23 cellular contexts compared by ENCODE assay signal in the genomic region with DNA sequence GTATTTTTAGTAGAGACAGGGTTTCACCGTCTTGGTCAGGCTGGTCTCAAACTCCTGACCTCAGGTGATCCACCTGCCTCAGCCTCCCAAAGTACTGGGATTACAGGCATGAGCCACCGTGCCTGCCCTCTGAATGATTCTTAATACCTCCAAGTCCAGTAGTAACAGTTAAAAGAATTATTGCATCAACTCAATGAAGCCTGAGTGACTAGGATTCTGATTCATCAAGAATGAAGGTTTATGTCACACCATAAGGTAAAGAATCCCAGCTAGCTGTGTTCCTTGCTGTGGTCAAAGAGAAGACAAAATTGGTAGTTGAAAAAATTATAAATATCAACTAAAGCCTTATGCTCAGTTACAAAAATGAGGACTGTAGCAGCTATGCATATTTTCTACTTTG.
DNase-seq lines count a peak whose midpoint lies in the region; ATAC-seq, FAIRE-seq and TF ChIP-seq lines count a peak whose summit lies in the region.
"Had no signal": no experiment of that assay in that cellular context is flagged by ENCODE, and none has a peak within 500 bp of the region (broad histone marks: within the 10 kb centered on the region; RNA-seq: fewer than 3 reads in every experiment).

No MANE protein-coding gene starts in this region.

- CTCF ChIA-PET in IMR-90 (lab: Yijun Ruan, JAX), result interaction anchor here (0.6 kb wide), 1 partner anchor 1908 kb away, joined by 3 read pairs; no protein-coding TSS in a partner anchor

- no peak overlapping the region for H3K9ac ChIP-seq in IMR-90 (ENCODE audit: low read depth, low read length)
- H3K9ac ChIP-seq: SK-N-SH had no signal

- no peak overlapping the region for H2BK5ac ChIP-seq in IMR-90 (ENCODE audit: low read depth, low read length, poor library complexity, severe bottlenecking)

- H3K4me2 ChIP-seq in IMR-90 (ENCODE audit: low read depth, low read length), result no peak overlapping the region
- H3K4me2 ChIP-seq: SK-N-SH had no signal

- H2AK9ac ChIP-seq in IMR-90 (replicated peaks; ENCODE audit: low read depth, low read length, poor library complexity), result no peak overlapping the region

- WGBS in IMR-90 (ENCODE audit: extremely low coverage in 2 of 2, insufficient read length in 1 of 2), 2 experiments, result no CpG with 5 or more reads among the region's 2 CpGs

- H4K20me1 ChIP-seq in IMR-90 (ENCODE audit: insufficient read depth, low read length), result no peaks in the 10 kb centered on the region

- no peak for ATAC-seq in IMR-90 (ENCODE audit: low read depth)
- ATAC-seq: HepG2 had no signal

- H4K5ac ChIP-seq in IMR-90 (ENCODE audit: low read depth, low read length), result no peak overlapping the region

- H3K36me3 ChIP-seq in IMR-90 (ENCODE audit: control insufficient read depth, insufficient read depth, low read length) (no peaks in the 10 kb centered on the region), bronchial epithelial cell (ENCODE audit: control insufficient read depth, insufficient read depth, low read length) (no peaks in the 10 kb centered on the region)

- FAIRE-seq in bronchial epithelial cell (lab: Jason Lieb, UNC), result no peak
- FAIRE-seq: D721Med, H54, HepG2 had no signal

- peaks cover 3% of the 10 kb centered on the region; the same call in 1 of the 2 replicates for H3K4me1 ChIP-seq in IMR-90 (ENCODE audit: control insufficient read depth, insufficient read depth, low read length)

- dilution Hi-C loops in IMR-90 (cut with HindIII; ENCODE audit: low sequenced_read_pairs, unreplicated experiment), result no loop called here

- intact Hi-C loops in IMR-90 (cut with micrococcal nuclease), result no loop called here

- H4K8ac ChIP-seq in IMR-90 (ENCODE audit: low read depth in 2 of 2, low read length in 2 of 2), result no peak overlapping the region

- peak; percentile 29 for DNase-seq in ACHN
- DNase-seq in IMR-90, result no peak
- DNase-seq in bronchial epithelial cell (ENCODE audit: low read depth), result peak; percentile 68
- DNase-seq in kidney tubule cell (ENCODE audit: low spot score), result peak; percentile 83
- DNase-seq in activated CD4-positive, alpha-beta T cell treated with anti-CD3 and anti-CD28 coated beads, Interleukin-2, amount 50 U/mL, for 4 hours, result no peak
- DNase-seq in SHP77 (lab: John Stamatoyannopoulos, UW), result no peak
- DNase-seq in mucosa of gallbladder (ENCODE audit: low spot score), result no peak
- DNase-seq: 8988T, EL, KBM-7, NCI-H1092, NCI-H1436, NCI-H187 treated with DMSO at 0.1 percent for 48 hours, NCI-H2107, NCI-H446 treated with DMSO at 0.1 percent for 48 hours, NCI-H526 treated with DMSO at 0.1 percent for 48 hours, OCI-M1, SIG-M5, SK-N-SH had no signal

- H3K4ac ChIP-seq in IMR-90 (ENCODE audit: low read depth, low read length), result no peak overlapping the region

- no peak overlapping the region for H2AK5ac ChIP-seq in IMR-90 (ENCODE audit: low read depth, low read length)

- no peak overlapping the region for H2BK15ac ChIP-seq in IMR-90 (ENCODE audit: low read depth, low read length)

- H3K18ac ChIP-seq in IMR-90 (ENCODE audit: low read depth, low read length), result no peak overlapping the region

- H3K14ac ChIP-seq in IMR-90 (replicated peaks; ENCODE audit: low read depth, low read length), result no peak overlapping the region

- H3K79me1 ChIP-seq in IMR-90 (ENCODE audit: low read depth in 1 of 2, low read length in 2 of 2), result peaks cover 0 to 4% of the 10 kb centered on the region in 2 experiments; a peak in 1 of 4 replicates

- POLR2A ChIA-PET in IMR-90 (lab: Charles Lee; ENCODE audit: unreplicated experiment), result no interaction called here

- no peaks in the 10 kb centered on the region for H3K9me3 ChIP-seq in IMR-90 (ENCODE audit: control insufficient read depth, insufficient read depth, low read length)
- H3K9me3 ChIP-seq: SK-N-SH had no signal

- H3K23ac ChIP-seq in IMR-90 (ENCODE audit: low read depth, low read length), result no peak overlapping the region

- TF ChIP-seq RAD21 in IMR-90 (IDR thresholded peaks at IDR 0.05; ENCODE audit: low read length), result no peak

- no peak overlapping the region for H3K27ac ChIP-seq in IMR-90 (ENCODE audit: insufficient read depth, low read length)
- H3K27ac ChIP-seq: RWPE1 had no signal

- in situ Hi-C loops in ACHN (cut with HindIII; ENCODE audit: low pct_ligation_motif_present, low pct_unique_long_range_greater_than_20kb, low sequenced_read_pairs), result no loop called here
- in situ Hi-C loops in IMR-90 (cut with MboI; ENCODE audit: low sequenced_read_pairs), result no loop called here

- no peak overlapping the region for H2BK120ac ChIP-seq in IMR-90 (ENCODE audit: low read depth, low read length)

- H4K91ac ChIP-seq in IMR-90 (ENCODE audit: insufficient read depth, low read depth, low read length), result no peak overlapping the region

- H3K56ac ChIP-seq in IMR-90 (ENCODE audit: extremely low read depth, insufficient read depth, low read length), result no peak overlapping the region

- H2BK20ac ChIP-seq in IMR-90 (ENCODE audit: low read depth, low read length), result no peak overlapping the region

- no peaks in the 10 kb centered on the region for H3K9me1 ChIP-seq in IMR-90 (ENCODE audit: insufficient read depth, low read length)

- no peak for TF ChIP-seq CTCF in IMR-90 (conservative IDR thresholded peaks at IDR 0.05; ENCODE audit: low read depth, low read length)
- TF ChIP-seq CTCF in bronchial epithelial cell (IDR thresholded peaks at IDR 0.05; ENCODE audit: insufficient read depth, low read length, severe bottlenecking), result no peak

- no peak for TF ChIP-seq POLR2A in IMR-90 (IDR thresholded peaks at IDR 0.05; ENCODE audit: low read depth, low read length)

- no TSS peak for BruUV-seq in IMR-90 (replicated peaks; lab: Mats Ljungman, UMichigan)

- H2AFZ ChIP-seq in IMR-90 (replicated peaks; ENCODE audit: low read length, poor library complexity), result no peak overlapping the region

- H3K27me3 ChIP-seq in IMR-90 (ENCODE audit: control insufficient read depth, insufficient read depth, low read length) (no peaks in the 10 kb centered on the region), bronchial epithelial cell (ENCODE audit: control insufficient read depth, insufficient read depth, low read length) (no peaks in the 10 kb centered on the region)

- no peak overlapping the region for H3K4me3 ChIP-seq in IMR-90 (ENCODE audit: insufficient read depth, low read depth, low read length)
- no peak overlapping the region for H3K4me3 ChIP-seq in bronchial epithelial cell (ENCODE audit: low read depth, low read length)

TF ChIP-seq in IMR-90, 13 proteins besides CTCF, POLR2A, EP300 and RAD21:
- TF ChIP-seq USF2 (IDR thresholded peaks at IDR 0.05; ENCODE audit: low read depth, low read length), result no peak
- TF ChIP-seq CEBPB (IDR thresholded peaks at IDR 0.05; ENCODE audit: low read depth, low read length), result 0 out of 2 replicates have a peak, but pooled peaks have one; percentile 10

Comparison
In these comparisons a context has a peak if more than half of its experiments do, and no peak if none do; other contexts are left out.
1. DNase-seq: peak in ACHN (single experiment), bronchial epithelial cell (single experiment) and kidney tubule cell (single experiment); none in IMR-90 (single experiment), activated CD4-positive, alpha-beta T cell treated with anti-CD3 and anti-CD28 coated beads, Interleukin-2, amount 50 U/mL, for 4 hours (0 of 2), SHP77 (0 of 2) and mucosa of gallbladder (single experiment).